ENCODE assay signal across 8 cellular contexts in genomic region chr7:121873795-121874194, GRCh38. TPM values are rescaled to one million over a fixed set of nuclear protein-coding genes. Genes with fewer than 3 reads are reported as not detected.
DNase-seq lines count a peak whose midpoint lies in the region; ATAC-seq and TF ChIP-seq lines count a peak whose summit lies in the region.

No MANE protein-coding gene starts in this region.

- H3K9me3 ChIP-seq in cardiac muscle cell (ENCODE audit: low read depth) = no peaks in the 10 kb centered on the region
- H3K9me3 ChIP-seq in mesenchymal stem cell (ENCODE audit: control insufficient read depth, low read length) = no peaks in the 10 kb centered on the region

- no peak overlapping the region for H3K4me3 Mint-ChIP-seq in activated CD4-positive, alpha-beta T cell treated with anti-CD3 and anti-CD28 coated beads for 36 hours

- no peak for ATAC-seq in Right ventricle myocardium superior (ENCODE audit: poor library complexity)
- no peak for ATAC-seq in HG03139 (IDR thresholded peaks at IDR 0.05; ENCODE audit: unreplicated experiment)
- ATAC-seq in activated CD4-positive, alpha-beta T cell treated with anti-CD3 and anti-CD28 coated beads for 36 hours = no peak

- TF ChIP-seq CTCF in cardiac muscle cell (IDR thresholded peaks at IDR 0.05; ENCODE audit: low read depth, low read length) = no peak

- H2BK15ac ChIP-seq in mesenchymal stem cell (ENCODE audit: low read depth, poor library complexity, severe bottlenecking) = no peak overlapping the region

- H4K8ac ChIP-seq in mesenchymal stem cell (ENCODE audit: low read length) = no peak overlapping the region

- no peaks in the 10 kb centered on the region for H3K9me3 Mint-ChIP-seq in activated CD4-positive, alpha-beta T cell treated with anti-CD3 and anti-CD28 coated beads for 36 hours (ENCODE audit: low read depth)

- H3K36me3 Mint-ChIP-seq in activated CD4-positive, alpha-beta T cell treated with anti-CD3 and anti-CD28 coated beads for 36 hours (ENCODE audit: low read depth) = no peaks in the 10 kb centered on the region

- H3K4me2 ChIP-seq in mesenchymal stem cell (ENCODE audit: low read length, poor library complexity, severe bottlenecking) = peak overlapping the region; percentile 74

- no peaks in the 10 kb centered on the region for H3K79me1 ChIP-seq in mesenchymal stem cell (replicated peaks; ENCODE audit: low read length, poor library complexity, severe bottlenecking)

- H3K4me1 ChIP-seq in cardiac muscle cell (ENCODE audit: low read depth) (no peaks in the 10 kb centered on the region), mesenchymal stem cell (ENCODE audit: control insufficient read depth, insufficient read depth, low read depth, low read length) (peaks cover 3% of the 10 kb centered on the region), urinary bladder (ENCODE audit: insufficient read depth) (no peaks in the 10 kb centered on the region)

- H3K14ac ChIP-seq in mesenchymal stem cell (ENCODE audit: low read length in 2 of 2) = no peak overlapping the region

- H2AFZ ChIP-seq in mesenchymal stem cell (ENCODE audit: low read depth, low read length) = peak overlapping the region; percentile 64

- peak in 1 of 2 donors; percentile 3 for DNase-seq in cardiac muscle cell (ENCODE audit: low read depth in 1 of 2, low spot score in 1 of 2)
- no peak for DNase-seq in Right ventricle myocardium superior
- DNase-seq in mesenchymal stem cell = no peak
- DNase-seq in activated CD4-positive, alpha-beta T cell treated with anti-CD3 and anti-CD28 coated beads for 36 hours = no peak
- no peak for DNase-seq in HT-29 (ENCODE audit: low spot score)

- no peak overlapping the region for H4K91ac ChIP-seq in mesenchymal stem cell (ENCODE audit: low read length)

- H3K9ac ChIP-seq in mesenchymal stem cell (ENCODE audit: low read length) = peak overlapping the region; percentile 32

- H3K4me3 ChIP-seq in cardiac muscle cell = peak overlapping the region; percentile 69
- H3K4me3 ChIP-seq in mesenchymal stem cell (ENCODE audit: insufficient read depth in 1 of 2, low read depth in 1 of 2, low read length in 2 of 2) = peak overlapping the region; percentile 62 to 87
- H3K4me3 ChIP-seq in urinary bladder (ENCODE audit: low read depth, low read length) = peak overlapping the region; percentile 40

- no peak overlapping the region for H3K18ac ChIP-seq in mesenchymal stem cell (ENCODE audit: low read depth in 1 of 2, low read length in 2 of 2)

- H3K27me3 Mint-ChIP-seq in activated CD4-positive, alpha-beta T cell treated with anti-CD3 and anti-CD28 coated beads for 36 hours = peaks cover 35% of the 10 kb centered on the region

- no peak overlapping the region for H3K4ac ChIP-seq in mesenchymal stem cell (ENCODE audit: low read depth in 1 of 2, low read length in 2 of 2)

- intact Hi-C loops in Right ventricle myocardium superior (cut with DNase I) = no loop called here
- intact Hi-C loops in activated CD4-positive, alpha-beta T cell treated with anti-CD3 and anti-CD28 coated beads for 36 hours (cut with DNase I, micrococcal nuclease) = no loop called here

- peaks cover 4% of the 10 kb centered on the region for H3K4me1 Mint-ChIP-seq in activated CD4-positive, alpha-beta T cell treated with anti-CD3 and anti-CD28 coated beads for 36 hours

- H3K36me3 ChIP-seq in cardiac muscle cell (no peaks in the 10 kb centered on the region), mesenchymal stem cell (ENCODE audit: control insufficient read depth in 1 of 2, insufficient read depth in 2 of 2, low read depth in 1 of 2, low read length in 2 of 2) (no peaks in the 10 kb centered on the region), urinary bladder (ENCODE audit: insufficient read depth) (no peaks in the 10 kb centered on the region)

- no peak overlapping the region for H2BK120ac ChIP-seq in mesenchymal stem cell (ENCODE audit: low read depth, low read length)

- H3K27me3 ChIP-seq in cardiac muscle cell (peaks cover 53% of the 10 kb centered on the region), mesenchymal stem cell (ENCODE audit: control insufficient read depth in 1 of 2, insufficient read depth in 1 of 2, low read length in 2 of 2) (peaks cover 20 to 26% of the 10 kb centered on the region in 2 experiments)

- no peak overlapping the region for H2AK5ac ChIP-seq in mesenchymal stem cell (ENCODE audit: low read length, severe bottlenecking)

- CTCF ChIA-PET in activated CD4-positive, alpha-beta T cell treated with anti-CD3 and anti-CD28 coated beads for 36 hours (lab: Charles Lee) = no interaction called here

- H3K27ac ChIP-seq in cardiac muscle cell (no peak overlapping the region), cingulate gyrus (ENCODE audit: low read depth, low read length) (peak overlapping the region; percentile 80), mesenchymal stem cell (ENCODE audit: low read length, poor library complexity, severe bottlenecking) (no peak overlapping the region), urinary bladder (ENCODE audit: low read depth) (no peak overlapping the region)

- no peak overlapping the region for H2BK5ac ChIP-seq in mesenchymal stem cell (ENCODE audit: low read depth, low read length, poor library complexity, severe bottlenecking)

- H3K27ac Mint-ChIP-seq in activated CD4-positive, alpha-beta T cell treated with anti-CD3 and anti-CD28 coated beads for 36 hours = no peak overlapping the region

- WGBS in mesenchymal stem cell = 0% methylated on average over 4 of the region's 10 CpGs
- WGBS in urinary bladder = 2% methylated on average over 10 of the region's 10 CpGs

- peak overlapping the region in 1 of 2 experiments; percentile 5 for H3K23ac ChIP-seq in mesenchymal stem cell (ENCODE audit: low read length in 2 of 2)

- POLR2A ChIA-PET in activated CD4-positive, alpha-beta T cell treated with anti-CD3 and anti-CD28 coated beads for 36 hours (lab: Charles Lee) = no interaction called here

- H2BK12ac ChIP-seq in mesenchymal stem cell (ENCODE audit: low read length in 2 of 2) = no peak overlapping the region

RNA-seq across cellular contexts. Expression of gene PTPRZ1, which starts 0.8 kb away (rescaled TPM):
- total RNA-seq in cardiac muscle cell (0.28 and 0.33 TPM in 2 replicates), Right ventricle myocardium superior (0.65 TPM), urinary bladder (13.9 TPM)
- polyA plus RNA-seq in cardiac muscle cell (0.37 and 0.57 TPM in 2 replicates), urinary bladder (1.5 TPM)
- polyA plus RNA-seq in mesenchymal stem cell (2013, experiment 1 of 2) = 0.01 TPM
- polyA plus RNA-seq in mesenchymal stem cell (2013, experiment 2 of 2) = 0.01 TPM
- not detected for total RNA-seq in activated CD4-positive, alpha-beta T cell treated with anti-CD3 and anti-CD28 coated beads for 36 hours
- total RNA-seq in HT-29 (2014; rRNA removed; shearing (Covaris generic)) = not detected in 2 replicates
